ENCODE assay signal across 27 cellular contexts in the genomic region with DNA sequence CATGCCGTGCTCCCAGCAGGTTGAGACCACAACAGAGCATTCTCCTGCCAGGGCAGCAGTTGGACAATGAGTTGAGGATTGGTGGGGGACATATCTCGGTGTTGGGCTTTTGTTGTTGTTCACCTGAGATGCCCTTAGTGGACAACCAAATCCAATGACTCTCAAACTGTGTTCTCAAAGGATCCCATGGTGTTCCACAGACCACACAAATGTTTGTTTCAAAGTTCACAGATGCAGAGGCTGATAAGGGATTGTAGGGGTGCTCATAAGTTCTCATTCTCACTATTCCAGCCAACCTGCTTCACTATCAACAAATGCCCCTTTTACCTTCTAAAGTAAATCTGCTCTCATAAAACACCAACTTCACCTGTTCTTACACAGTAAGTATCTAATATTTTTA.
"Had no signal": no experiment of that assay in that cellular context is flagged by ENCODE, and none has a peak within 500 bp of the region (broad histone marks: within the 10 kb centered on the region; RNA-seq: fewer than 3 reads in every experiment).

No MANE protein-coding gene starts in this region.

- H3K9me3 ChIP-seq: colonic mucosa, esophagus squamous epithelium, gastrocnemius medialis, heart right ventricle, left lung, lower lobe of right lung, mucosa of descending colon had no signal

- H3K4me1 ChIP-seq: colonic mucosa, esophagus squamous epithelium, gastrocnemius medialis, heart right ventricle, left lung, lower lobe of right lung had no signal

- ATAC-seq: effector memory CD8-positive, alpha-beta T cell; esophagus mucosa; gastrocnemius medialis; heart right ventricle; left cardiac atrium; left lung; left ventricle myocardium superior; lower lobe of right lung; mucosa of descending colon had no signal

- FAIRE-seq: endometrium, islet of Langerhans, keratinocyte had no signal

- H3K36me3 Mint-ChIP-seq: mesothelial cell of epicardium had no signal

- H3K9me3 Mint-ChIP-seq: dendritic cell treated with granulocyte-macrophage colony-stimulating factor and Interleukin-4, amounts not matched to agents 40 ng/mL and 50 ng/mL, for 4 days; effector memory CD8-positive, alpha-beta T cell; endodermal cell had no signal

- H3K27ac Mint-ChIP-seq: dendritic cell treated with granulocyte-macrophage colony-stimulating factor and Interleukin-4, amounts not matched to agents 40 ng/mL and 50 ng/mL, for 4 days; endodermal cell; mesothelial cell of epicardium had no signal

- H3K27me3 ChIP-seq: colonic mucosa, esophagus squamous epithelium, gastrocnemius medialis, heart right ventricle, left lung had no signal

- H3K4me3 Mint-ChIP-seq: dendritic cell treated with granulocyte-macrophage colony-stimulating factor and Interleukin-4, amounts not matched to agents 40 ng/mL and 50 ng/mL, for 4 days; effector memory CD8-positive, alpha-beta T cell; endodermal cell; mesothelial cell of epicardium had no signal

- H3K4me3 ChIP-seq: colonic mucosa, esophagus squamous epithelium, gastrocnemius medialis, heart right ventricle, left lung, lower lobe of right lung, mucosa of descending colon had no signal

- H3K27ac ChIP-seq: colonic mucosa, epithelial cell of prostate, esophagus squamous epithelium, gastrocnemius medialis, heart right ventricle, left lung, lower lobe of right lung had no signal

- H3K27me3 Mint-ChIP-seq: dendritic cell treated with granulocyte-macrophage colony-stimulating factor and Interleukin-4, amounts not matched to agents 40 ng/mL and 50 ng/mL, for 4 days had no signal

- DNase-seq: colonic mucosa; cortex of kidney; effector CD8-positive, alpha-beta T cell; effector memory CD8-positive, alpha-beta T cell; endodermal cell; erythroblast; esophagus squamous epithelium; foreskin fibroblast; foreskin melanocyte; gastrocnemius medialis; glutamatergic neuron; head of caudate nucleus; heart right ventricle; hippocampal formation; left cardiac atrium; left lung; left ventricle myocardium superior; lower lobe of right lung; mesenchymal stem cell; mucosa of descending colon had no signal

- H3K36me3 ChIP-seq: colonic mucosa, gastrocnemius medialis, heart right ventricle, left lung, lower lobe of right lung had no signal
